In the genomic region with DNA sequence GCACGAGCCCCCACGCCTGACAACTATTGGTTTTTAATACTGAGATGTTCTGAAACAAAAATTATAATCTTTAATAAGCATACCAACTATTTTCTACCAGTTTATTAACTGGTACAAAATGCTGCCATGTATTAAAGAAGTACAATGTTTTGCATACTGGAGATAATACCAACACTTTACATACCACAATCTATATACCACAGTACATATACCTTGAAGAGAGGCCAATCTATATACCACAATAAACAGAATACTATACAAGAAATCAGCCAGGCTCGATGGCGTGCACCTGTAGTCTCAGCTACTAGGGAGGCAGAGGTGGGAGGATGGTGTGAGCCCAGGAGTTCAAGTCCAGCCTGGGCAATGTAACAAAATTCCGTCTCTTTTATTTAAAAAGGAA, we compare ENCODE assay signal across 27 cellular contexts.
"Had no signal": no experiment of that assay in that cellular context is flagged by ENCODE, and none has a peak within 500 bp of the region (broad histone marks: within the 10 kb centered on the region; RNA-seq: fewer than 3 reads in every experiment).

No MANE protein-coding gene starts in this region.

- H3K27me3 Mint-ChIP-seq: progenitor cell of endocrine pancreas; stimulated activated naive B cell treated with anti-CD40 and anti-IgM and Interleukin-4, amounts not matched to agents 10 μg/mL and 1 μg/mL and 100 μg/mL, for 72 hours; stimulated activated naive CD8-positive, alpha-beta T cell treated with anti-CD3 and anti-CD28 coated beads, Interleukin-15, Interleukin-2, amounts not matched to agents 100 ng/mL and 50 ng/mL, for 24 hours; type B pancreatic cell had no signal

- H3K27ac Mint-ChIP-seq: nephron; neural progenitor cell; stimulated activated effector memory CD8-positive, alpha-beta T cell treated with anti-CD3 and anti-CD28 coated beads, Interleukin-12 subunit alpha, Interleukin-12 subunit beta, amount 100 ng/mL, for 72 hours; stimulated activated naive CD8-positive, alpha-beta T cell treated with anti-CD3 and anti-CD28 coated beads, Interleukin-15, Interleukin-2, amounts not matched to agents 100 ng/mL and 50 ng/mL, for 24 hours; type B pancreatic cell had no signal

- H3K9me3 Mint-ChIP-seq: natural killer cell; nephron; stimulated activated effector memory CD8-positive, alpha-beta T cell treated with anti-CD3 and anti-CD28 coated beads, Interleukin-12 subunit alpha, Interleukin-12 subunit beta, amount 100 ng/mL, for 72 hours; stimulated activated naive B cell treated with anti-CD40 and anti-IgM and Interleukin-4, amounts not matched to agents 10 μg/mL and 1 μg/mL and 100 μg/mL, for 72 hours; stimulated activated naive CD8-positive, alpha-beta T cell treated with anti-CD3 and anti-CD28 coated beads, Interleukin-15, Interleukin-2, amounts not matched to agents 100 ng/mL and 50 ng/mL, for 24 hours; type B pancreatic cell had no signal

- H3K36me3 Mint-ChIP-seq: natural killer cell had no signal

- H3K4me3 Mint-ChIP-seq: nephron; neural progenitor cell; stimulated activated effector memory CD8-positive, alpha-beta T cell treated with anti-CD3 and anti-CD28 coated beads, Interleukin-12 subunit alpha, Interleukin-12 subunit beta, amount 100 ng/mL, for 72 hours; stimulated activated naive B cell treated with anti-CD40 and anti-IgM and Interleukin-4, amounts not matched to agents 10 μg/mL and 1 μg/mL and 100 μg/mL, for 72 hours; stimulated activated naive CD8-positive, alpha-beta T cell treated with anti-CD3 and anti-CD28 coated beads, Interleukin-15, Interleukin-2, amounts not matched to agents 100 ng/mL and 50 ng/mL, for 24 hours; type B pancreatic cell had no signal

- DNase-seq: natural killer cell; occipital lobe; ovary; posterior cingulate gyrus; psoas muscle; right cardiac atrium; right lobe of liver; sigmoid colon; small intestine; stimulated activated CD4-positive, alpha-beta T cell treated with anti-CD3 and anti-CD28 coated beads, Interleukin-15, amount 100 ng/mL, for 24 hours; stimulated activated CD4-positive, alpha-beta T cell treated with anti-CD3 and anti-CD28 coated beads, Interleukin-2, amount 100 ng/mL, for 24 hours; stimulated activated CD4-positive, alpha-beta T cell treated with anti-CD3 and anti-CD28 coated beads, Interleukin-2, amount 100 ng/mL, for 48 hours; stimulated activated CD4-positive, alpha-beta T cell treated with anti-CD3 and anti-CD28 coated beads, Interleukin-4, amount 100 ng/mL, for 24 hours; stimulated activated naive B cell treated with anti-CD40 and anti-IgM and Interleukin-4, amounts not matched to agents 10 μg/mL and 1 μg/mL and 100 μg/mL, for 72 hours; stimulated activated naive CD4-positive, alpha-beta T cell treated with Interleukin-2 at 50 U/mL for 16 hours; stomach; thyroid gland; upper lobe of right lung; uterus had no signal

- H3K9me3 ChIP-seq: ovary, psoas muscle, right lobe of liver, sigmoid colon, stomach, thoracic aorta, thyroid gland, tibial nerve, upper lobe of right lung, uterus had no signal

- ATAC-seq: natural killer cell; right lobe of liver; stimulated activated effector memory CD8-positive, alpha-beta T cell treated with anti-CD3 and anti-CD28 coated beads, Interleukin-12 subunit alpha, Interleukin-12 subunit beta, amount 100 ng/mL, for 72 hours; stimulated activated naive B cell treated with anti-CD40 and anti-IgM and Interleukin-4, amounts not matched to agents 10 μg/mL and 1 μg/mL and 100 μg/mL, for 72 hours; upper lobe of right lung had no signal

- H3K4me1 Mint-ChIP-seq: neural progenitor cell had no signal
